In genomic region chr19:10193666-10194499, GRCh38 we compare ENCODE assay signal across 8 cellular contexts. TPM values are rescaled to one million over a fixed set of nuclear protein-coding genes. Genes with fewer than 3 reads are reported as not detected.
DNase-seq lines count a peak whose midpoint lies in the region; ATAC-seq and TF ChIP-seq lines count a peak whose summit lies in the region.

No MANE protein-coding gene starts in this region.

- H3K9ac ChIP-seq in duodenal mucosa (ENCODE audit: low read depth in 1 of 2, low read length in 2 of 2) (peak overlapping the region; percentile 68 to 79), mesenchymal stem cell (ENCODE audit: low read length) (peak overlapping the region; percentile 86)

- no peak overlapping the region for H4K91ac ChIP-seq in mesenchymal stem cell (ENCODE audit: low read length)

- H4K8ac ChIP-seq in mesenchymal stem cell (ENCODE audit: low read length), result peak overlapping the region; percentile 92

- DNase-seq in ACHN (peak; percentile 62), mesenchymal stem cell (peak; percentile 64), substantia nigra (lab: John Stamatoyannopoulos, UW) (peak in 4 of 49 donors; percentile 31 to 72 (median 52)), NCI-H2029 (lab: John Stamatoyannopoulos, UW) (no peak)

- H2AFZ ChIP-seq in mesenchymal stem cell (ENCODE audit: low read depth, low read length), result peak overlapping the region; percentile 100

- peaks cover 11 to 21% of the 10 kb centered on the region in 2 donors for H3K4me1 ChIP-seq in duodenal mucosa (ENCODE audit: control insufficient read depth in 1 of 2, insufficient read depth in 2 of 2, low read length in 2 of 2)
- H3K4me1 ChIP-seq in mesenchymal stem cell (ENCODE audit: control insufficient read depth, insufficient read depth, low read depth, low read length), result peaks cover 8% of the 10 kb centered on the region

- H2BK15ac ChIP-seq in mesenchymal stem cell (ENCODE audit: low read depth, poor library complexity, severe bottlenecking), result peak overlapping the region; percentile 54

- peak overlapping the region; percentile 42 for H2BK120ac ChIP-seq in mesenchymal stem cell (ENCODE audit: low read depth, low read length)

- H3K27me3 ChIP-seq in duodenal mucosa (ENCODE audit: control insufficient read depth in 1 of 2, insufficient read depth in 2 of 2, low read length in 2 of 2) (no peaks in the 10 kb centered on the region), mesenchymal stem cell (ENCODE audit: control insufficient read depth in 1 of 2, insufficient read depth in 1 of 2, low read length in 2 of 2) (no peaks in the 10 kb centered on the region)

- peaks cover 0 to 2% of the 10 kb centered on the region in 2 donors for H3K36me3 ChIP-seq in duodenal mucosa (ENCODE audit: control insufficient read depth in 1 of 2, insufficient read depth in 2 of 2, low read length in 2 of 2)
- H3K36me3 ChIP-seq in mesenchymal stem cell (ENCODE audit: control insufficient read depth in 1 of 2, insufficient read depth in 2 of 2, low read depth in 1 of 2, low read length in 2 of 2), result peaks cover 0 to 7% of the 10 kb centered on the region in 2 experiments

- WGBS in mesenchymal stem cell, result 1% methylated on average over 30 of the region's 32 CpGs

- no peak overlapping the region for H2AK5ac ChIP-seq in mesenchymal stem cell (ENCODE audit: low read length, severe bottlenecking)

- H3K27ac ChIP-seq in duodenal mucosa (ENCODE audit: low read depth, low read length) (peak overlapping the region; percentile 66), mesenchymal stem cell (ENCODE audit: low read length, poor library complexity, severe bottlenecking) (peak overlapping the region; percentile 75), substantia nigra (ENCODE audit: low read depth, low read length, poor library complexity, severe bottlenecking) (peak overlapping the region; percentile 94)

- H3K4ac ChIP-seq in mesenchymal stem cell (ENCODE audit: low read depth in 1 of 2, low read length in 2 of 2), result peak overlapping the region; percentile 45 to 61

- H3K18ac ChIP-seq in mesenchymal stem cell (ENCODE audit: low read depth in 1 of 2, low read length in 2 of 2), result peak overlapping the region; percentile 88 to 98

- H3K9me3 ChIP-seq in duodenal mucosa (ENCODE audit: control insufficient read depth in 1 of 2, low read length in 2 of 2), result no peaks in the 10 kb centered on the region
- no peaks in the 10 kb centered on the region for H3K9me3 ChIP-seq in mesenchymal stem cell (ENCODE audit: control insufficient read depth, low read length)

- peak overlapping the region in 1 of 2 experiments; percentile 30 for H3K14ac ChIP-seq in mesenchymal stem cell (ENCODE audit: low read length in 2 of 2)

- H3K4me2 ChIP-seq in mesenchymal stem cell (ENCODE audit: low read length, poor library complexity, severe bottlenecking), result peak overlapping the region; percentile 68

- H3K79me1 ChIP-seq in mesenchymal stem cell (replicated peaks; ENCODE audit: low read length, poor library complexity, severe bottlenecking), result no peaks in the 10 kb centered on the region

- in situ Hi-C loops in ACHN (cut with HindIII; ENCODE audit: low pct_ligation_motif_present, low pct_unique_long_range_greater_than_20kb, low sequenced_read_pairs), result no loop called here

- H2BK12ac ChIP-seq in mesenchymal stem cell (ENCODE audit: low read length in 2 of 2), result no peak overlapping the region

- H3K23ac ChIP-seq in mesenchymal stem cell (ENCODE audit: low read length in 2 of 2), result no peak overlapping the region

- H3K4me3 ChIP-seq in duodenal mucosa (ENCODE audit: low read depth in 1 of 2, low read length in 2 of 2), result peak overlapping the region; percentile 81 to 88
- H3K4me3 ChIP-seq in mesenchymal stem cell (ENCODE audit: insufficient read depth in 1 of 2, low read depth in 1 of 2, low read length in 2 of 2), result peak overlapping the region; percentile 96

- peak; percentile 20 for ATAC-seq in GM18861 (IDR thresholded peaks at IDR 0.05; ENCODE audit: unreplicated experiment)
- ATAC-seq in HG03175 (IDR thresholded peaks at IDR 0.05; ENCODE audit: unreplicated experiment), result peak; percentile 18
- peak; percentile 63 for ATAC-seq in SK-N-SH treated with all-trans-retinoic acid at 6 μM for 48 hours

- peak overlapping the region; percentile 71 for H2BK5ac ChIP-seq in mesenchymal stem cell (ENCODE audit: low read depth, low read length, poor library complexity, severe bottlenecking)

TF ChIP-seq in SK-N-SH treated with all-trans-retinoic acid at 6 μM for 48 hours, 23 proteins besides CTCF, POLR2A, EP300 and RAD21:
- TF ChIP-seq, protein P1, sequence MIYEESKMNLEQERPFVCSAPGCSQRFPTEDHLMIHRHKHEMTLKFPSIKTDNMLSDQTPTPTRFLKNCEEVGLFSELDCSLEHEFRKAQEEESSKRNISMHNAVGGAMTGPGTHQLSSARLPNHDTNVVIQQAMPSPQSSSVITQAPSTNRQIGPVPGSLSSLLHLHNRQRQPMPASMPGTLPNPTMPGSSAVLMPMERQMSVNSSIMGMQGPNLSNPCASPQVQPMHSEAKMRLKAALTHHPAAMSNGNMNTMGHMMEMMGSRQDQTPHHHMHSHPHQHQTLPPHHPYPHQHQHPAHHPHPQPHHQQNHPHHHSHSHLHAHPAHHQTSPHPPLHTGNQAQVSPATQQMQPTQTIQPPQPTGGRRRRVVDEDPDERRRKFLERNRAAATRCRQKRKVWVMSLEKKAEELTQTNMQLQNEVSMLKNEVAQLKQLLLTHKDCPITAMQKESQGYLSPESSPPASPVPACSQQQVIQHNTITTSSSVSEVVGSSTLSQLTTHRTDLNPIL (CRISPR knock-in tag; IDR thresholded peaks at IDR 0.05; ENCODE audit: low read depth), result no peak
- TF ChIP-seq, protein P2, sequence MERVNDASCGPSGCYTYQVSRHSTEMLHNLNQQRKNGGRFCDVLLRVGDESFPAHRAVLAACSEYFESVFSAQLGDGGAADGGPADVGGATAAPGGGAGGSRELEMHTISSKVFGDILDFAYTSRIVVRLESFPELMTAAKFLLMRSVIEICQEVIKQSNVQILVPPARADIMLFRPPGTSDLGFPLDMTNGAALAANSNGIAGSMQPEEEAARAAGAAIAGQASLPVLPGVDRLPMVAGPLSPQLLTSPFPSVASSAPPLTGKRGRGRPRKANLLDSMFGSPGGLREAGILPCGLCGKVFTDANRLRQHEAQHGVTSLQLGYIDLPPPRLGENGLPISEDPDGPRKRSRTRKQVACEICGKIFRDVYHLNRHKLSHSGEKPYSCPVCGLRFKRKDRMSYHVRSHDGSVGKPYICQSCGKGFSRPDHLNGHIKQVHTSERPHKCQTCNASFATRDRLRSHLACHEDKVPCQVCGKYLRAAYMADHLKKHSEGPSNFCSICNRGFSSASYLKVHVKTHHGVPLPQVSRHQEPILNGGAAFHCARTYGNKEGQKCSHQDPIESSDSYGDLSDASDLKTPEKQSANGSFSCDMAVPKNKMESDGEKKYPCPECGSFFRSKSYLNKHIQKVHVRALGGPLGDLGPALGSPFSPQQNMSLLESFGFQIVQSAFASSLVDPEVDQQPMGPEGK (CRISPR knock-in tag; IDR thresholded peaks at IDR 0.05; ENCODE audit: borderline replicate concordance), result peak; percentile 78
- TF ChIP-seq ZFP3 (CRISPR knock-in tag; IDR thresholded peaks at IDR 0.05), result 0 out of 2 replicates have a peak, but pooled peaks have one; percentile 42
- no peak for TF ChIP-seq ZC3H10 (CRISPR knock-in tag; IDR thresholded peaks at IDR 0.05)
- TF ChIP-seq TOX (CRISPR knock-in tag; IDR thresholded peaks at IDR 0.05; ENCODE audit: borderline replicate concordance), result no peak
- TF ChIP-seq POU6F1 (CRISPR knock-in tag; IDR thresholded peaks at IDR 0.05; ENCODE audit: borderline replicate concordance, low read depth), result no peak
- TF ChIP-seq CSDC2 (CRISPR knock-in tag; IDR thresholded peaks at IDR 0.05), result no peak
TF ChIP-seq in SK-N-SH treated with all-trans-retinoic acid at 6 μM for 48 hours: peak in this region for 2.

RNA-seq across cellular contexts. Expression of gene DNMT1, which starts 0.9 kb away (rescaled TPM):
- polyA plus RNA-seq in mesenchymal stem cell (2013, experiment 1 of 2), result 37.1 TPM
- 34.8 TPM for polyA plus RNA-seq in mesenchymal stem cell (2013, experiment 2 of 2)

RNA-seq across cellular contexts. Expression of gene S1PR2, which starts 37.2 kb away (rescaled TPM):
- polyA plus RNA-seq in mesenchymal stem cell (2013, experiment 1 of 2), result 8.7 TPM
- polyA plus RNA-seq in mesenchymal stem cell (2013, experiment 2 of 2), result 8.2 TPM

RNA-seq across cellular contexts. Expression of gene MRPL4, which starts 58.1 kb away (rescaled TPM):
- 38.3 TPM for polyA plus RNA-seq in mesenchymal stem cell (2013, experiment 1 of 2)
- polyA plus RNA-seq in mesenchymal stem cell (2013, experiment 2 of 2), result 39.0 TPM
